ENCODE assay signal across 1 cellular context in genomic region chr16:5097470-5098220, GRCh38.
TF ChIP-seq lines count a peak whose summit lies in the region.

EEF2KMT (minus strand) TSS chr16:5097795; CDS start chr16:5097739, 56 bp downstream.

TF ChIP-seq in GM12878, 131 proteins besides CTCF, POLR2A, EP300 and RAD21 (continued from another document):
- TF ChIP-seq EGR1 (IDR thresholded peaks at IDR 0.05; ENCODE audit: borderline replicate concordance in 1 of 2, low read depth in 2 of 2, low read length in 2 of 2), result peak in 1 of 2 experiments; percentile 85; a peak in 2 of 3 replicates
- peak in 1 of 2 experiments; percentile 77; a peak in 2 of 4 replicates for TF ChIP-seq BHLHE40 (IDR thresholded peaks at IDR 0.05; ENCODE audit: borderline replicate concordance in 1 of 2, low read depth in 2 of 2, low read length in 1 of 2)
- 0 out of 2 replicates have a peak, but pooled peaks have one; percentile 37 for TF ChIP-seq MXI1 (IDR thresholded peaks at IDR 0.05; ENCODE audit: low read depth, low read length)
- TF ChIP-seq EED (IDR thresholded peaks at IDR 0.05; ENCODE audit: low read depth), result 0 out of 2 replicates have a peak, but pooled peaks have one; percentile 22
- peak; percentile 29; the same call in 1 of the 2 replicates for TF ChIP-seq PKNOX1 (IDR thresholded peaks at IDR 0.05)
- TF ChIP-seq YY1 (IDR thresholded peaks at IDR 0.05; ENCODE audit: low read depth, low read length), result peak; percentile 88
